ENCODE assay signal across 8 cellular contexts in genomic region chr14:55102141-55102547, GRCh38. TPM values are rescaled to one million over a fixed set of nuclear protein-coding genes. Genes with fewer than 3 reads are reported as not detected.
DNase-seq lines count a peak whose midpoint lies in the region; ATAC-seq lines count a peak whose summit lies in the region.

No MANE protein-coding gene starts in this region.

- intact Hi-C loops in Right ventricle myocardium inferior (cut with DNase I): no loop called here
- intact Hi-C loops in cardiac septum (cut with DNase I): loop anchor here (2.0 to 5.0 kb wide), 2 partner anchors 17 to 35 kb away; no protein-coding TSS in a partner anchor

- peaks cover 14% of the 10 kb centered on the region for H3K36me3 Mint-ChIP-seq in T-helper 2 cell treated with Interferon-gamma antibody and Interleukin-4, amounts not matched to agents 5 μg/mL and 100 μg/mL, for 36 hours (ENCODE audit: low read depth)

- ATAC-seq in Right ventricle myocardium inferior (peak; percentile 90), HG02642 (IDR thresholded peaks at IDR 0.05; ENCODE audit: poor library complexity, unreplicated experiment) (peak; percentile 70), left lobe of liver (peak; percentile 98)

- H3K27me3 Mint-ChIP-seq in T-helper 2 cell treated with Interferon-gamma antibody and Interleukin-4, amounts not matched to agents 5 μg/mL and 100 μg/mL, for 36 hours (ENCODE audit: low read depth): no peaks in the 10 kb centered on the region

- DNase-seq in Right ventricle myocardium inferior (ENCODE audit: missing footprints) (peak; percentile 85), cardiac septum (ENCODE audit: low spot score) (no peak), NCI-H1048 (lab: John Stamatoyannopoulos, UW) (peak; percentile 96), left lobe of liver (ENCODE audit: low spot score) (peak; percentile 78)
- DNase-seq in T-helper 2 cell treated with Interferon-gamma antibody and Interleukin-4, amounts not matched to agents 5 μg/mL and 100 μg/mL, for 36 hours (ENCODE audit: low spot score): peak; percentile 46
- DNase-seq in central memory CD4-positive, alpha-beta T cell: peak; percentile 56
- peak in 2 of 3 donors; percentile 14 to 28 for DNase-seq in stimulated activated CD4-positive, alpha-beta T cell treated with anti-CD3 and anti-CD28 coated beads, TNF-alpha, amount 100 ng/mL, for 48 hours (ENCODE audit: low read depth in 3 of 3)

- peak overlapping the region; percentile 50 for H3K4me3 Mint-ChIP-seq in T-helper 2 cell treated with Interferon-gamma antibody and Interleukin-4, amounts not matched to agents 5 μg/mL and 100 μg/mL, for 36 hours

- H3K9me3 Mint-ChIP-seq in T-helper 2 cell treated with Interferon-gamma antibody and Interleukin-4, amounts not matched to agents 5 μg/mL and 100 μg/mL, for 36 hours: peaks cover 10% of the 10 kb centered on the region

- peaks cover 49% of the 10 kb centered on the region for H3K4me1 Mint-ChIP-seq in T-helper 2 cell treated with Interferon-gamma antibody and Interleukin-4, amounts not matched to agents 5 μg/mL and 100 μg/mL, for 36 hours (ENCODE audit: low read depth)

- H3K27ac Mint-ChIP-seq in T-helper 2 cell treated with Interferon-gamma antibody and Interleukin-4, amounts not matched to agents 5 μg/mL and 100 μg/mL, for 36 hours: peak overlapping the region; percentile 91

RNA-seq across cellular contexts. Expression of gene LGALS3, which starts 26.9 kb away (rescaled TPM):
- total RNA-seq in Right ventricle myocardium inferior (265 TPM), cardiac septum (129 TPM), left lobe of liver (3.9 TPM)

RNA-seq across cellular contexts. Expression of gene MAPK1IP1L, which starts 50.7 kb away (rescaled TPM):
- total RNA-seq in Right ventricle myocardium inferior (65.0 TPM), cardiac septum (75.2 TPM), left lobe of liver (25.5 TPM)

Comparison
In these comparisons a context has a peak if more than half of its experiments do, and no peak if none do; other contexts are left out.
1. RNA of gene LGALS3, which starts 26.9 kb away (total RNA-seq): 265 TPM in Right ventricle myocardium inferior (single experiment) and 129 TPM in cardiac septum (single experiment); 3.9 TPM in left lobe of liver (single experiment); every median in the first group is over 10 times any median in the second.
2. Peak in every context shown above with its lines, with median percentiles within 50 percentile points of each other: ATAC-seq.